ENCODE assay signal across 8 cellular contexts in genomic region chr1:10398734-10399486, GRCh38. TPM values are rescaled to one million over a fixed set of nuclear protein-coding genes. Genes with fewer than 3 reads are reported as not detected.
DNase-seq lines count a peak whose midpoint lies in the region; ATAC-seq and TF ChIP-seq lines count a peak whose summit lies in the region.

Gene PGD (plus strand): TSS chr1:10399064. CDS start chr1:10399118, 54 bp downstream.

- H3K27ac Mint-ChIP-seq in endodermal cell, result peak within 1 kb of the TSS; percentile 95

- H3K9me3 ChIP-seq in NT2/D1 (ENCODE audit: insufficient read depth, low read length), result peaks cover 9% of the 10 kb centered on the region; the same call in 1 of the 2 replicates
- H3K9me3 ChIP-seq in endodermal cell (ENCODE audit: control insufficient read depth, low read length), result peaks cover 6% of the 10 kb centered on the region

- H3K27me3 ChIP-seq in NT2/D1 (ENCODE audit: insufficient read depth, insufficient read length) (no peaks in the 10 kb centered on the region), endodermal cell (ENCODE audit: control insufficient read depth, insufficient read depth, low read length, poor library complexity, severe bottlenecking) (no peaks in the 10 kb centered on the region)

- TF ChIP-seq CTCF in endodermal cell (conservative IDR thresholded peaks at IDR 0.05), result peak; percentile 24

- peak within 1 kb of the TSS; percentile 79 for H3K4me3 Mint-ChIP-seq in endodermal cell

- peak; percentile 97 for DNase-seq in COR-L47 (lab: John Stamatoyannopoulos, UW)
- DNase-seq in HUDEP-2 (lab: John Stamatoyannopoulos, UW; ENCODE audit: unreplicated experiment in 76 of 76), result peak; percentile 43 to 99 (median 97)
- peak; percentile 89 for DNase-seq in NT2/D1 (ENCODE audit: low read depth, low spot score)
- DNase-seq in activated CD8-positive, alpha-beta memory T cell treated with anti-CD3 and anti-CD28 coated beads, Interleukin-2, amount 50 U/mL, for 1 hour (ENCODE audit: extremely low read depth), result peak; percentile 86
- peak; percentile 99 for DNase-seq in endodermal cell
- DNase-seq in mesenteric fat pad (ENCODE audit: low spot score), result peak; percentile 99
- peak; percentile 91 for DNase-seq in stimulated activated CD8-positive, alpha-beta memory T cell treated with anti-CD3 and anti-CD28 coated beads, Interleukin-15, amount 100 ng/mL, for 24 hours (ENCODE audit: low read depth)

- H3K9me3 Mint-ChIP-seq in endodermal cell, result peaks cover 8% of the 10 kb centered on the region

- H3K27ac ChIP-seq in endodermal cell (ENCODE audit: low read depth, low read length), result peak within 1 kb of the TSS; percentile 97

- peaks cover 32% of the 10 kb centered on the region for H3K36me3 Mint-ChIP-seq in endodermal cell (ENCODE audit: low read depth)

- H3K9ac ChIP-seq in NT2/D1 (ENCODE audit: insufficient read length, low read depth), result peak within 1 kb of the TSS; percentile 96
- H3K9ac ChIP-seq in endodermal cell (ENCODE audit: extremely low read depth, low read length, poor library complexity, severe bottlenecking), result peak within 1 kb of the TSS; percentile 73

- peaks cover 21% of the 10 kb centered on the region for H3K36me3 ChIP-seq in NT2/D1 (ENCODE audit: insufficient read depth, insufficient read length, low read length)
- H3K36me3 ChIP-seq in endodermal cell (ENCODE audit: control insufficient read depth, insufficient read depth, low read length), result peaks cover 24% of the 10 kb centered on the region

- H3K4me1 ChIP-seq in NT2/D1 (ENCODE audit: insufficient read depth, insufficient read length), result no peaks in the 10 kb centered on the region
- no peaks in the 10 kb centered on the region for H3K4me1 ChIP-seq in endodermal cell (ENCODE audit: control insufficient read depth, insufficient read depth, low read length)

- ATAC-seq in GM21381 (IDR thresholded peaks at IDR 0.05; ENCODE audit: unreplicated experiment), result peak; percentile 95

- H3K4me1 Mint-ChIP-seq in endodermal cell, result peaks cover 14% of the 10 kb centered on the region

- H3K27me3 Mint-ChIP-seq in endodermal cell (ENCODE audit: insufficient read depth), result no peaks in the 10 kb centered on the region

- 0% methylated on average over 58 to 81 of the region's 81 CpGs for WGBS in endodermal cell (ENCODE audit: insufficient coverage in 1 of 2, insufficient read length in 1 of 2), 2 experiments

- H3K4me3 ChIP-seq in NT2/D1 (ENCODE audit: insufficient read length, low read depth) (peak within 1 kb of the TSS; percentile 88), endodermal cell (ENCODE audit: low read length) (peak within 1 kb of the TSS; percentile 87)

RNA-seq across cellular contexts. Expression of gene PGD, which starts in this region (rescaled TPM):
- total RNA-seq in endodermal cell (100 to 1,000 TPM; 198 to 217 TPM), mesenteric fat pad (434 TPM)
- polyA plus RNA-seq in endodermal cell (2013, experiment 1 of 2), result 295 TPM
- 279 TPM for polyA plus RNA-seq in endodermal cell (2013, experiment 2 of 2)

Comparison
In these comparisons a context has a peak if more than half of its experiments do, and no peak if none do; other contexts are left out.
1. Peak in every context shown above with its lines: DNase-seq, ATAC-seq, H3K4me3 ChIP-seq and H3K27ac ChIP-seq.